Comparison of ENCODE assay signal across 19 cellular contexts in the genomic region with DNA sequence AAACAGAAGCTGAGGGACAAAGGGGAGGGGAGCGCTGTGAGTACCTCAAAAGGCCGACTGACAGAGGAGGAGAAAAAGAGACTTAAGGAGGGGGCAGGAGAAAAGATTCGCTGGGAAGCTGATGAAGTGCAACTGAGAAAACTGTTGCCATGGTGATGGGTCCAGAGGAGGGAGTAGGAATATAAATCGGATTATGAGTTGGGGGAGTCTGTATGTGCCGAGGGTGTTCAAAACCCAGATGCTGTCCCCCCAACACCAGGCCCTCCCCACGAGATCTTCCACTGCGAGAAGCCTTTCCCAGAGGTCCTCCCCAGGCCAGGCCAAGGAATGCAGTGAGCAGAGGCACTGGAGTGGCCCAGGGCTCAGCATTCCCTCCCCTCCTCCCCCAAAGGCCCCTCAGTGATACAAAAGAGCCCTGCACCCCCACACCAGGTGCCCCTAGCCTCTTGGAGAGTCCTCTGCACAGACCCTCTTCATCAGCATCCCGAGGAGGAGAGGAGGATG. TPM values are rescaled to one million over a fixed set of nuclear protein-coding genes. Genes with fewer than 3 reads are reported as not detected.
DNase-seq lines count a peak whose midpoint lies in the region; ATAC-seq, FAIRE-seq and TF ChIP-seq lines count a peak whose summit lies in the region.
"Had no signal": no experiment of that assay in that cellular context is flagged by ENCODE, and none has a peak within 500 bp of the region (broad histone marks: within the 10 kb centered on the region; RNA-seq: fewer than 3 reads in every experiment).

No MANE protein-coding gene starts in this region.

- no peaks in the 10 kb centered on the region for H3K79me2 ChIP-seq in OCI-LY7 (ENCODE audit: insufficient read depth, low read depth, low read length)

- no peaks in the 10 kb centered on the region for H3K9me2 ChIP-seq in OCI-LY7 (ENCODE audit: insufficient read depth, low read length)

- CTCF ChIA-PET in activated naive CD4-positive, alpha-beta T cell treated with anti-CD3 and anti-CD28 coated beads for 36 hours (lab: Charles Lee): interaction anchor here (0.6 to 2.9 kb wide), 7 partner anchors 9 to 250 kb away, joined by 3 to 34 read pairs (median 6); no protein-coding TSS in a partner anchor
- CTCF ChIA-PET in OCI-LY7 (lab: Charles Lee; ENCODE audit: unreplicated experiment): interaction anchor here (1.0 kb wide), 1 partner anchor 9 kb away, joined by 3 read pairs; no protein-coding TSS in a partner anchor

- BruUV-seq in OCI-LY7 (replicated peaks; lab: Mats Ljungman, UMichigan): no TSS peak

- H2AFZ ChIP-seq in OCI-LY7 (ENCODE audit: low read length) (peak overlapping the region; percentile 68; the same call in 1 of the 2 replicates), neuronal stem cell (ENCODE audit: low read length) (peak overlapping the region; percentile 94)

- TF ChIP-seq CTCF in OCI-LY7 (conservative IDR thresholded peaks at IDR 0.05; ENCODE audit: low read length) (no peak), GM10266 (IDR thresholded peaks at IDR 0.05; ENCODE audit: control insufficient read depth, insufficient read depth, low read depth, missing control alignments) (no peak)

- H3K27ac Mint-ChIP-seq in activated naive CD4-positive, alpha-beta T cell treated with anti-CD3 and anti-CD28 coated beads for 36 hours: peak overlapping the region; percentile 56
- peak overlapping the region; percentile 65 for H3K27ac Mint-ChIP-seq in central memory CD8-positive, alpha-beta T cell (ENCODE audit: low read depth)
- H3K27ac Mint-ChIP-seq: memory B cell had no signal

- H4K8ac ChIP-seq in neuronal stem cell (ENCODE audit: low read depth, low read length): no peak overlapping the region

- POLR2A ChIA-PET in OCI-LY7 (lab: Charles Lee): interaction anchor here (1.0 kb wide), 1 partner anchor 10 kb away, joined by 4 read pairs; no protein-coding TSS in a partner anchor

- peak overlapping the region; percentile 14 for H2BK5ac ChIP-seq in neuronal stem cell (ENCODE audit: low read length)

- H3K18ac ChIP-seq in neuronal stem cell (ENCODE audit: low read length): peak overlapping the region; percentile 8

- H3K36me3 Mint-ChIP-seq in activated naive CD4-positive, alpha-beta T cell treated with anti-CD3 and anti-CD28 coated beads for 36 hours (ENCODE audit: low read depth): no peaks in the 10 kb centered on the region
- H3K36me3 Mint-ChIP-seq in central memory CD8-positive, alpha-beta T cell (ENCODE audit: insufficient read depth): peaks cover 2% of the 10 kb centered on the region
- H3K36me3 Mint-ChIP-seq: memory B cell had no signal

- H2BK12ac ChIP-seq in neuronal stem cell (ENCODE audit: low read length): no peak overlapping the region

- H3K36me3 ChIP-seq in OCI-LY7 (ENCODE audit: insufficient read depth, low read length) (no peaks in the 10 kb centered on the region), neuronal stem cell (replicated peaks in 1 of 2; ENCODE audit: control insufficient read depth in 2 of 2, insufficient read depth in 2 of 2, low read length in 2 of 2) (no peaks in the 10 kb centered on the region), small intestine (ENCODE audit: control insufficient read depth in 2 of 2, insufficient read depth in 2 of 2, low read length in 2 of 2) (no peaks in the 10 kb centered on the region)
- H3K36me3 ChIP-seq: SJCRH30 had no signal

- H3K9me3 Mint-ChIP-seq in activated naive CD4-positive, alpha-beta T cell treated with anti-CD3 and anti-CD28 coated beads for 36 hours: no peaks in the 10 kb centered on the region
- no peaks in the 10 kb centered on the region for H3K9me3 Mint-ChIP-seq in central memory CD8-positive, alpha-beta T cell
- H3K9me3 Mint-ChIP-seq: memory B cell had no signal

- no peak overlapping the region for H3K4me3 ChIP-seq in OCI-LY7 (ENCODE audit: low read depth, low read length, poor library complexity, severe bottlenecking)
- no peak overlapping the region for H3K4me3 ChIP-seq in neuronal stem cell (ENCODE audit: low read length in 2 of 2)
- H3K4me3 ChIP-seq in small intestine (ENCODE audit: low read depth in 1 of 2, low read length in 2 of 2): no peak overlapping the region
- H3K4me3 ChIP-seq: dorsolateral prefrontal cortex, SJCRH30 had no signal

- no CpG with 5 or more reads among the region's 8 CpGs for WGBS in neuronal stem cell (ENCODE audit: extremely low coverage in 2 of 2, insufficient read length in 2 of 2, insufficient replicate concordance in 1 of 2), 2 donors
- 64 to 79% (median 68%) methylated on average over 6 to 8 of the region's 8 CpGs for WGBS in small intestine, 3 donors

- no peak overlapping the region for H4K91ac ChIP-seq in neuronal stem cell (ENCODE audit: low read depth, low read length, poor library complexity)

- H3K23ac ChIP-seq in neuronal stem cell (ENCODE audit: low read depth, low read length, poor library complexity): no peak overlapping the region

- no peak overlapping the region for H2BK15ac ChIP-seq in neuronal stem cell (ENCODE audit: low read length)

- no peak overlapping the region for H3K4ac ChIP-seq in neuronal stem cell (ENCODE audit: low read length)

- no peaks in the 10 kb centered on the region for H4K20me1 ChIP-seq in OCI-LY7 (ENCODE audit: insufficient read depth, low read length)

- FAIRE-seq in small intestine (lab: Jason Lieb, UNC): no peak
- FAIRE-seq: GM12891, islet of Langerhans had no signal

- no peaks in the 10 kb centered on the region for H3K9me3 ChIP-seq in OCI-LY7 (ENCODE audit: low read length)
- no peaks in the 10 kb centered on the region for H3K9me3 ChIP-seq in neuronal stem cell (replicated peaks in 1 of 2; ENCODE audit: control insufficient read depth in 2 of 2, insufficient read depth in 1 of 2, low read depth in 1 of 2, low read length in 2 of 2)
- H3K9me3 ChIP-seq in small intestine (ENCODE audit: control insufficient read depth, low read depth): no peaks in the 10 kb centered on the region
- H3K9me3 ChIP-seq: SJCRH30 had no signal

- no peaks in the 10 kb centered on the region for H3K27me3 Mint-ChIP-seq in activated naive CD4-positive, alpha-beta T cell treated with anti-CD3 and anti-CD28 coated beads for 36 hours (ENCODE audit: low read depth)
- peaks cover 15% of the 10 kb centered on the region for H3K27me3 Mint-ChIP-seq in central memory CD8-positive, alpha-beta T cell

- H3K9ac ChIP-seq in neuronal stem cell (ENCODE audit: low read depth, low read length, poor library complexity): no peak overlapping the region

- no peak overlapping the region for H3K4me3 Mint-ChIP-seq in activated naive CD4-positive, alpha-beta T cell treated with anti-CD3 and anti-CD28 coated beads for 36 hours
- no peak overlapping the region for H3K4me3 Mint-ChIP-seq in central memory CD8-positive, alpha-beta T cell
- H3K4me3 Mint-ChIP-seq: memory B cell had no signal

- no peak for ATAC-seq in central memory CD8-positive, alpha-beta T cell (replicated peaks; ENCODE audit: extremely low read depth, poor library complexity, severe bottlenecking)
- no peak for ATAC-seq in GM19452 (IDR thresholded peaks at IDR 0.05; ENCODE audit: unreplicated experiment)

- H3K79me1 ChIP-seq in neuronal stem cell (ENCODE audit: low read depth, low read length): no peaks in the 10 kb centered on the region

- H3K4me1 Mint-ChIP-seq in activated naive CD4-positive, alpha-beta T cell treated with anti-CD3 and anti-CD28 coated beads for 36 hours (ENCODE audit: low read depth): peaks cover 36% of the 10 kb centered on the region
- H3K4me1 Mint-ChIP-seq in central memory CD8-positive, alpha-beta T cell: peaks cover 11% of the 10 kb centered on the region

- H3K4me2 ChIP-seq in OCI-LY7 (ENCODE audit: low read length) (peak overlapping the region; percentile 48; the same call in 1 of the 2 replicates), neuronal stem cell (ENCODE audit: insufficient read depth, low read length, poor library complexity, severe bottlenecking) (no peak overlapping the region)

- H3K14ac ChIP-seq in neuronal stem cell (ENCODE audit: low read length): no peak overlapping the region

- intact Hi-C loops in activated naive CD4-positive, alpha-beta T cell treated with anti-CD3 and anti-CD28 coated beads for 36 hours (cut with micrococcal nuclease): no loop called here
- intact Hi-C loops in OCI-LY7 (cut with micrococcal nuclease; ENCODE audit: unreplicated experiment): no loop called here

- no peaks in the 10 kb centered on the region for H3K27me3 ChIP-seq in neuronal stem cell (ENCODE audit: control insufficient read depth in 3 of 3, insufficient read depth in 3 of 3, low read depth in 1 of 3, low read length in 3 of 3)
- H3K27me3 ChIP-seq in small intestine (ENCODE audit: control insufficient read depth in 2 of 2, insufficient read depth in 2 of 2, low read length in 2 of 2): no peaks in the 10 kb centered on the region
- H3K27me3 ChIP-seq: dorsolateral prefrontal cortex, SJCRH30 had no signal

- no peak overlapping the region for H2BK120ac ChIP-seq in neuronal stem cell (ENCODE audit: low read depth, low read length)

- H3K4me1 ChIP-seq in OCI-LY7 (ENCODE audit: insufficient read depth, low read length, poor library complexity, severe bottlenecking) (peaks cover 35% of the 10 kb centered on the region), neuronal stem cell (ENCODE audit: control insufficient read depth in 2 of 2, insufficient read depth in 1 of 2, low read depth in 1 of 2, low read length in 2 of 2) (peaks cover 14 to 18% of the 10 kb centered on the region in 2 donors), small intestine (ENCODE audit: control insufficient read depth in 2 of 2, insufficient read depth in 1 of 2, low read depth in 1 of 2, low read length in 1 of 2) (no peaks in the 10 kb centered on the region)
- H3K4me1 ChIP-seq: SJCRH30 had no signal

- H3K27ac ChIP-seq in OCI-LY7 (ENCODE audit: low read depth, low read length, poor library complexity, severe bottlenecking) (no peak overlapping the region), neuronal stem cell (replicated peaks; ENCODE audit: low read length) (no peak overlapping the region), small intestine (ENCODE audit: low read depth in 1 of 2, low read length in 1 of 2) (no peak overlapping the region)
- H3K27ac ChIP-seq: SJCRH30 had no signal

- DNase-seq in activated naive CD4-positive, alpha-beta T cell treated with anti-CD3 and anti-CD28 coated beads for 36 hours: no peak
- no peak for DNase-seq in activated naive CD4-positive, alpha-beta T cell treated with anti-CD3 and anti-CD28 coated beads, Interleukin-2, amount 50 U/mL, for 16 hours
- DNase-seq in OCI-LY7 (ENCODE audit: low spot score): no peak
- DNase-seq in central memory CD8-positive, alpha-beta T cell (ENCODE audit: low spot score in 2 of 2): no peak
- no peak for DNase-seq in neuronal stem cell (ENCODE audit: low spot score)
- DNase-seq in small intestine: no peak
- no peak for DNase-seq in GM10266 (ENCODE audit: extremely low spot score)
- DNase-seq: COR-L47, NCI-H1417 treated with DMSO at 0.1 percent for 48 hours, NCI-H345, SJCRH30 had no signal

- H2AK5ac ChIP-seq in neuronal stem cell (ENCODE audit: low read depth, low read length): no peak overlapping the region

RNA-seq across cellular contexts. Expression of gene BCL9L, which starts 13.7 kb away (rescaled TPM):
- 10 to 100 TPM; 33.3 to 36.1 TPM for total RNA-seq in activated naive CD4-positive, alpha-beta T cell treated with anti-CD3 and anti-CD28 coated beads for 36 hours
- 3.7 and 6.4 TPM in 2 replicates for total RNA-seq in OCI-LY7 (2014; rRNA removed; shearing (Covaris generic))
- total RNA-seq in OCI-LY7 (2022): 14.8 and 16.6 TPM in 2 replicates
- 32.8 TPM for polyA plus RNA-seq in neuronal stem cell (2013, experiment 1 of 2)
- polyA plus RNA-seq in neuronal stem cell (2013, experiment 2 of 2): 34.6 TPM
- 10 to 100 TPM; 11.6 to 23.5 (median 14.3) TPM for polyA plus RNA-seq in small intestine

RNA-seq across cellular contexts. Expression of gene UPK2, which starts 16.6 kb away (rescaled TPM):
- total RNA-seq in activated naive CD4-positive, alpha-beta T cell treated with anti-CD3 and anti-CD28 coated beads for 36 hours: under 1 TPM; 0.25 to 0.45 TPM
- total RNA-seq in OCI-LY7 (2014; rRNA removed; shearing (Covaris generic)): 0.28 TPM in 1 of 2 replicates, not detected in the other
- total RNA-seq in OCI-LY7 (2022): 0.34 TPM in 1 of 2 replicates, not detected in the other
- 0.50 TPM for polyA plus RNA-seq in neuronal stem cell (2013, experiment 1 of 2)
- polyA plus RNA-seq in neuronal stem cell (2013, experiment 2 of 2): 0.47 TPM
- polyA plus RNA-seq in small intestine: not detected
- total RNA-seq: sciatic nerve, SJCRH30, temporal lobe had no signal
- polyA plus RNA-seq: AG04450 had no signal

RNA-seq across cellular contexts. Expression of gene FOXR1, which starts 32.1 kb away (rescaled TPM):
- not detected for total RNA-seq in activated naive CD4-positive, alpha-beta T cell treated with anti-CD3 and anti-CD28 coated beads for 36 hours
- not detected in 2 replicates for total RNA-seq in OCI-LY7 (2014; rRNA removed; shearing (Covaris generic))
- not detected in 2 replicates for total RNA-seq in OCI-LY7 (2022)
- polyA plus RNA-seq in neuronal stem cell (2013, experiment 1 of 2): not detected
- 0.06 TPM for polyA plus RNA-seq in neuronal stem cell (2013, experiment 2 of 2)
- polyA plus RNA-seq in small intestine: not detected
- total RNA-seq: sciatic nerve, SJCRH30, temporal lobe had no signal
- polyA plus RNA-seq: AG04450 had no signal

RNA-seq across cellular contexts. Expression of gene CXCR5, which starts 55.8 kb away (rescaled TPM):
- 10 to 100 TPM; 25.6 to 26.1 TPM for total RNA-seq in activated naive CD4-positive, alpha-beta T cell treated with anti-CD3 and anti-CD28 coated beads for 36 hours
- 1.4 and 3.3 TPM in 2 replicates for total RNA-seq in OCI-LY7 (2014; rRNA removed; shearing (Covaris generic))
- total RNA-seq in OCI-LY7 (2022): 7.1 and 7.3 TPM in 2 replicates
- not detected for polyA plus RNA-seq in neuronal stem cell (2013, experiment 1 of 2)
- not detected for polyA plus RNA-seq in neuronal stem cell (2013, experiment 2 of 2)
- polyA plus RNA-seq in small intestine: under 1 TPM; 0.22 to 0.61 (median 0.54) TPM
- total RNA-seq: dorsolateral prefrontal cortex, SJCRH30, temporal lobe had no signal
- polyA plus RNA-seq: AG04450 had no signal

RNA-seq across cellular contexts. Expression of gene CENATAC, which starts 58.5 kb away (rescaled TPM):
- 10 to 100 TPM; 17.4 to 18.0 TPM for total RNA-seq in activated naive CD4-positive, alpha-beta T cell treated with anti-CD3 and anti-CD28 coated beads for 36 hours
- 47.7 and 49.7 TPM in 2 replicates for total RNA-seq in OCI-LY7 (2014; rRNA removed; shearing (Covaris generic))
- 48.1 and 60.6 TPM in 2 replicates for total RNA-seq in OCI-LY7 (2022)
- 18.7 TPM for polyA plus RNA-seq in neuronal stem cell (2013, experiment 1 of 2)
- polyA plus RNA-seq in neuronal stem cell (2013, experiment 2 of 2): 20.9 TPM
- 10 to 100 TPM; 12.9 to 50.1 (median 25.9) TPM for polyA plus RNA-seq in small intestine
